ENCODE assay signal across 15 cellular contexts in the genomic region with DNA sequence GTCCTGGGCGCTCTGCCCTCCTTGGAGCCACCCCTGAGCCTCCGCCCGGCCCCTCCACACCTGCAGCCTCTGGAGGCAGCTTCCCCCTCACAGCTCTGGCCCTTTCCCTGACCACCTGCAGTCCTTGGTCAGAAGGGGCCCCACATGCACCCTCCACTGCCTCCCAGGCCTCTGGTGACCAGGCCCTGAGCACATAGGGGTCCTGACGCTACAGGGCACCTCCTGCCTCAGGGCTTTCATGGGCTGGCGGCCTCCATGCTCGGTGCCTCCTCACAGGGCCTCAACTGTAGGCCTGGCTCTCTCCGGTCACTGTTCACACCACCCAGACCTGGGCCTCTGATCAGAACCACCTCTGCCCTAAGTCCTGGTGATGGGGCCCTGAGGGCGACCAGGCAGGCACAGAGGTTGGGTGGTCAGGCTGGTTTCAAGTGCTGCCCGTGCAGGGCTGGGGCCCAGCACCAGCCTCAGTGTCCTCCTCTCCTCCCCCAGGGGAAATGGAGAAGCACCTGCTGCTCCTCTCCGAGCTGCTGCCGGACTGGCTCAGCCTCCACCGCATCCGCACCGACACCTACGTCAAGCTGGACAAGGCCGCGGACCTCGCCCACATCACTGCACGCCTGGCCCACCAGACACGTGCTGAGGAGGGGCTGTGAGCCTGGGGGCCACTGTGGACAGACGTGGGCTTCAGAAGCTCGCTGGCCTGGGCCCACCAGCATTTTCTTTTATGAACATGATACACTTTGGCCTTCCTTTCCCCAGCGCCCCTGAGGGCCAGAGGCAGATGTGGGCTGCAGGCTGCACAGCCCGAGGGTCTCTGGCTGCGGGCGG. TPM values are rescaled to one million over a fixed set of nuclear protein-coding genes. Genes with fewer than 3 reads are reported as not detected.
DNase-seq lines count a peak whose midpoint lies in the region; ATAC-seq, FAIRE-seq and TF ChIP-seq lines count a peak whose summit lies in the region.
"Had no signal": no experiment of that assay in that cellular context is flagged by ENCODE, and none has a peak within 500 bp of the region (broad histone marks: within the 10 kb centered on the region; RNA-seq: fewer than 3 reads in every experiment).

No MANE protein-coding gene starts in this region.

- H3K4me1 ChIP-seq in K562 (replicated peaks in 1 of 2; ENCODE audit: control insufficient read depth in 2 of 2, insufficient read depth in 2 of 2, low read length in 2 of 2), result peaks cover 8 to 88% of the 10 kb centered on the region in 2 experiments
- peaks cover 12 to 49% (median 38%) of the 10 kb centered on the region in 9 donors for H3K4me1 ChIP-seq in heart right ventricle

- TF ChIP-seq CTCF in NB4 (IDR thresholded peaks at IDR 0.05; ENCODE audit: low read depth, low read length), result no peak
- no peak for TF ChIP-seq CTCF in K562 (IDR thresholded peaks at IDR 0.05 in 2 of 3, conservative IDR thresholded peaks at IDR 0.05 in 1 of 3; ENCODE audit: insufficient read depth in 2 of 3, low read depth in 1 of 3, low read length in 3 of 3)
- no peak for TF ChIP-seq CTCF in heart right ventricle (IDR thresholded peaks at IDR 0.05)

- H4K20me1 ChIP-seq in K562 (replicated peaks; ENCODE audit: control insufficient read depth, insufficient read depth, low read length), result peaks cover 34% of the 10 kb centered on the region; the same call in 1 of the 2 replicates

- WGBS in K562 (ENCODE audit: insufficient coverage, low coverage, missing lambda C conversion rate), result 89% methylated on average over 18 of the region's 26 CpGs
- 92 to 94% methylated on average over 26 of the region's 26 CpGs for WGBS in heart right ventricle, 2 donors

- TF ChIP-seq EP300 in K562 (IDR thresholded peaks at IDR 0.05; ENCODE audit: low read length), result no peak

- H2AFZ ChIP-seq in K562 (ENCODE audit: low read depth, low read length), result no peak overlapping the region

- FAIRE-seq in K562 (lab: Jason Lieb, UNC), result no peak
- FAIRE-seq: astrocyte, colon had no signal

- no peak for TF ChIP-seq POLR2A in NB4 (IDR thresholded peaks at IDR 0.05; ENCODE audit: extremely low read depth, insufficient read length)
- peak; percentile 55 for TF ChIP-seq POLR2A in K562 (conservative IDR thresholded peaks at IDR 0.05)

- H3K36me3 ChIP-seq in K562 (ENCODE audit: control insufficient read depth, insufficient read depth, low read length) (peaks cover 69% of the 10 kb centered on the region; the same call in 2 of the 3 replicates), heart right ventricle (peaks cover 0 to 31% (median 0%) of the 10 kb centered on the region in 9 donors)

- CTCF ChIA-PET in K562 (lab: Yijun Ruan, JAX; ENCODE audit: low intra/inter-chr PET ratio), result interaction anchor here (0.6 kb wide), 1 partner anchor 95 kb away, joined by 3 read pairs; no protein-coding TSS in a partner anchor

- peak overlapping the region in 1 of 2 experiments; percentile 98; a peak in 2 of 4 replicates for H3K9ac ChIP-seq in K562 (ENCODE audit: insufficient read depth in 1 of 2, low read depth in 2 of 2, low read length in 2 of 2)

- no peaks in the 10 kb centered on the region; a peak in 1 of 5 replicates for H3K27me3 ChIP-seq in K562 (ENCODE audit: control insufficient read depth in 2 of 2, insufficient read depth in 2 of 2, low read length in 2 of 2)
- H3K27me3 ChIP-seq in heart right ventricle, result no peaks in the 10 kb centered on the region
- H3K27me3 ChIP-seq: SJSA1 had no signal

- no peaks in the 10 kb centered on the region for H3K9me1 ChIP-seq in K562 (ENCODE audit: control insufficient read depth, insufficient read depth, low read length)

- H3K79me2 ChIP-seq in K562 (ENCODE audit: control insufficient read depth, insufficient read depth, low read length), result peaks cover 80% of the 10 kb centered on the region

- H3K4me2 ChIP-seq in K562 (ENCODE audit: insufficient read depth, low read length), result no peak overlapping the region

- no peaks in the 10 kb centered on the region for H3K9me3 ChIP-seq in K562 (replicated peaks; ENCODE audit: control insufficient read depth, insufficient read depth, low read depth, low read length)
- H3K9me3 ChIP-seq in heart right ventricle, result no peaks in the 10 kb centered on the region
- H3K9me3 ChIP-seq: gastroesophageal sphincter, SJSA1 had no signal

- no peak for ATAC-seq in K562
- ATAC-seq in heart right ventricle, result no peak
- no peak for ATAC-seq in HG03135 (IDR thresholded peaks at IDR 0.05; ENCODE audit: unreplicated experiment)
- ATAC-seq: gastroesophageal sphincter, sciatic nerve had no signal

- no peak for TF ChIP-seq RAD21 in K562 (CRISPR knock-in tag; conservative IDR thresholded peaks at IDR 0.05 in 1 of 2, IDR thresholded peaks at IDR 0.05 in 1 of 2)

- in situ Hi-C loops in K562 (cut with MboI), result no loop called here

- H3K4me3 ChIP-seq in NB4 (ENCODE audit: low read depth, low read length) (no peak overlapping the region), K562 (no peak overlapping the region), heart right ventricle (no peak overlapping the region)
- H3K4me3 ChIP-seq: gastroesophageal sphincter, SJSA1 had no signal

- no TSS peak for BruUV-seq in K562 (replicated peaks; lab: Mats Ljungman, UMichigan)

- POLR2A ChIA-PET in K562 (lab: Yijun Ruan, JAX), result interaction anchor here (0.5 to 6.1 kb wide), 8 partner anchors 10 to 402 kb away, joined by 3 to 47 read pairs (median 4); a partner anchor contains a TSS

- H3K27ac ChIP-seq in K562 (ENCODE audit: extremely low read depth, low read depth, low read length), result no peak overlapping the region; the same call in 2 of the 3 replicates
- no peak overlapping the region for H3K27ac ChIP-seq in heart right ventricle
- H3K27ac ChIP-seq: gastroesophageal sphincter, SJSA1 had no signal

- intact Hi-C loops in K562 (cut with micrococcal nuclease) (loop anchor here (10.0 kb wide), 1 partner anchor 757 kb away; a partner anchor contains a TSS), heart right ventricle (cut with DNase I) (no loop called here)

- peak; percentile 43 for DNase-seq in stimulated activated CD4-positive, alpha-beta T cell treated with anti-CD3 and anti-CD28 coated beads, Interleukin-15, amount 100 ng/mL, for 24 hours
- DNase-seq in stimulated activated CD4-positive, alpha-beta T cell treated with anti-CD3 and anti-CD28 coated beads, Interleukin-4, amount 100 ng/mL, for 1 hour, result no peak
- DNase-seq in NB4 (ENCODE audit: low read depth) (peak; percentile 55), K562 (ENCODE audit: extremely low read depth in 1 of 4, low spot score in 3 of 4) (no peak), heart right ventricle (no peak), NCI-H1930 (lab: John Stamatoyannopoulos, UW) (no peak)
- DNase-seq: Kasumi-1, NCI-H1694, NCI-H446 treated with DMSO at 0.1 percent for 48 hours had no signal

RNA-seq across cellular contexts. Expression of a gene that starts 3.9 kb away (rescaled TPM):
- total RNA-seq in K562 (2011; cell fraction: chromatin; rRNA removed; ENCODE audit: low replicate concordance), result 35.4 and 135 TPM in 2 replicates
- 138 and 183 TPM in 2 replicates for total RNA-seq in K562 (2011; cell fraction: nucleolus; rRNA removed)
- total RNA-seq in K562 (2011; cell fraction: nucleoplasm; rRNA removed), result 82.7 and 89.3 TPM in 2 replicates
- 409 and 555 TPM in 2 replicates for total RNA-seq in K562 (2014; rRNA removed)
- total RNA-seq in K562 (2014; rRNA removed; fragmentation: Illumina TruSeq; extraction: Trizol), result 86.2 and 129 TPM in 2 replicates
- 213 and 224 TPM in 2 replicates for total RNA-seq in K562 (2015; rRNA removed; fragmentation: Illumina TruSeq; extraction: Trizol)
- 340 and 359 TPM in 2 replicates for total RNA-seq in K562 (2021)
- polyA plus RNA-seq in K562 (2011; rRNA removed), result 146 and 234 TPM in 2 replicates
- polyA plus RNA-seq in K562 (2011; cell fraction: cytosol; rRNA removed), result 130 and 287 TPM in 2 replicates
- polyA plus RNA-seq in K562 (2011; cell fraction: nucleus; rRNA removed), result 161 and 192 TPM in 2 replicates
- polyA plus RNA-seq in K562 (2012), result 290 and 337 TPM in 2 replicates
- polyA plus RNA-seq in K562 (2014; fragmentation: Illumina TruSeq; extraction: Trizol), result 94.4 and 200 TPM in 2 replicates
- 100 to 1,000 TPM in 1 of 2 experiments, 10 to 100 TPM in 1; 41.7 to 116 TPM for polyA plus RNA-seq in K562 (2014; fragmentation: Nextera tagmentation; extraction: Ambion mirVana)
- 354 and 422 TPM in 2 replicates for polyA plus RNA-seq in K562 (2014; rRNA removed)
- polyA minus RNA-seq in K562 (2011; rRNA and poly(A)+ RNA removed), result 17.6 and 29.0 TPM in 2 replicates
- 127 and 142 TPM in 2 replicates for polyA minus RNA-seq in K562 (2011; cell fraction: cytosol; rRNA and poly(A)+ RNA removed)
- 49.9 and 62.3 TPM in 2 replicates for polyA minus RNA-seq in K562 (2011; cell fraction: nucleus; rRNA and poly(A)+ RNA removed)
- 10 to 100 TPM; 20.8 to 58.0 (median 35.4) TPM for total RNA-seq in heart right ventricle
- polyA plus RNA-seq in heart right ventricle, result 100 to 1,000 TPM in 1 of 2 donors, 10 to 100 TPM in 1; 68.4 to 166 TPM

RNA-seq across cellular contexts. Expression of a gene that starts 4.3 kb away (rescaled TPM):
- 14.1 and 55.6 TPM in 2 replicates for total RNA-seq in K562 (2011; cell fraction: chromatin; rRNA removed; ENCODE audit: low replicate concordance)
- total RNA-seq in K562 (2011; cell fraction: nucleolus; rRNA removed), result 67.5 and 87.8 TPM in 2 replicates
- 29.4 and 38.8 TPM in 2 replicates for total RNA-seq in K562 (2011; cell fraction: nucleoplasm; rRNA removed)
- 114 and 119 TPM in 2 replicates for total RNA-seq in K562 (2014; rRNA removed)
- 3.4 and 4.4 TPM in 2 replicates for total RNA-seq in K562 (2014; rRNA removed; fragmentation: Illumina TruSeq; extraction: Trizol)
- 14.4 and 17.9 TPM in 2 replicates for total RNA-seq in K562 (2015; rRNA removed; fragmentation: Illumina TruSeq; extraction: Trizol)
- total RNA-seq in K562 (2021), result 173 and 178 TPM in 2 replicates
- polyA plus RNA-seq in K562 (2011; rRNA removed), result 14.2 and 29.4 TPM in 2 replicates
- 48.5 and 101 TPM in 2 replicates for polyA plus RNA-seq in K562 (2011; cell fraction: cytosol; rRNA removed)
- polyA plus RNA-seq in K562 (2011; cell fraction: nucleus; rRNA removed), result 38.4 and 58.3 TPM in 2 replicates
- polyA plus RNA-seq in K562 (2012), result 68.4 and 200 TPM in 2 replicates
- 9.3 and 47.1 TPM in 2 replicates for polyA plus RNA-seq in K562 (2014; fragmentation: Illumina TruSeq; extraction: Trizol)
- 1 to 10 TPM in 1 of 2 experiments, under 1 TPM in 1; 0.92 to 1.6 TPM for polyA plus RNA-seq in K562 (2014; fragmentation: Nextera tagmentation; extraction: Ambion mirVana)
- 53.6 and 65.8 TPM in 2 replicates for polyA plus RNA-seq in K562 (2014; rRNA removed)
- 9.8 and 10.4 TPM in 2 replicates for polyA minus RNA-seq in K562 (2011; rRNA and poly(A)+ RNA removed)
- 102 and 178 TPM in 2 replicates for polyA minus RNA-seq in K562 (2011; cell fraction: cytosol; rRNA and poly(A)+ RNA removed)
- 25.2 and 25.9 TPM in 2 replicates for polyA minus RNA-seq in K562 (2011; cell fraction: nucleus; rRNA and poly(A)+ RNA removed)
- total RNA-seq in heart right ventricle, result 1 to 10 TPM in 4 of 10 donors, under 1 TPM in 6; 0.21 to 2.6 (median 0.58) TPM
- under 1 TPM; 0.15 to 0.22 TPM for polyA plus RNA-seq in heart right ventricle

RNA-seq across cellular contexts. Expression of a gene that starts 22.8 kb away (rescaled TPM):
- 759 and 2,233 TPM in 2 replicates for total RNA-seq in K562 (2011; cell fraction: chromatin; rRNA removed; ENCODE audit: low replicate concordance)
- 1,565 and 1,591 TPM in 2 replicates for total RNA-seq in K562 (2011; cell fraction: nucleolus; rRNA removed)
- 1,027 and 1,219 TPM in 2 replicates for total RNA-seq in K562 (2011; cell fraction: nucleoplasm; rRNA removed)
- total RNA-seq in K562 (2014; rRNA removed), result 213 and 305 TPM in 2 replicates
- 44.5 and 45.2 TPM in 2 replicates for total RNA-seq in K562 (2014; rRNA removed; fragmentation: Illumina TruSeq; extraction: Trizol)
- total RNA-seq in K562 (2015; rRNA removed; fragmentation: Illumina TruSeq; extraction: Trizol), result 97.9 and 113 TPM in 2 replicates
- total RNA-seq in K562 (2021), result 354 and 432 TPM in 2 replicates
- polyA plus RNA-seq in K562 (2011; rRNA removed), result 131 and 170 TPM in 2 replicates
- 143 and 281 TPM in 2 replicates for polyA plus RNA-seq in K562 (2011; cell fraction: cytosol; rRNA removed)
- polyA plus RNA-seq in K562 (2011; cell fraction: nucleus; rRNA removed), result 1,334 and 2,777 TPM in 2 replicates
- 266 and 440 TPM in 2 replicates for polyA plus RNA-seq in K562 (2012)
- 146 and 201 TPM in 2 replicates for polyA plus RNA-seq in K562 (2014; fragmentation: Illumina TruSeq; extraction: Trizol)
- polyA plus RNA-seq in K562 (2014; fragmentation: Nextera tagmentation; extraction: Ambion mirVana), result 1 to 10 TPM; 3.6 to 9.6 TPM
- polyA plus RNA-seq in K562 (2014; rRNA removed), result 319 and 383 TPM in 2 replicates
- 56.6 and 97.2 TPM in 2 replicates for polyA minus RNA-seq in K562 (2011; rRNA and poly(A)+ RNA removed)
- polyA minus RNA-seq in K562 (2011; cell fraction: cytosol; rRNA and poly(A)+ RNA removed), result 155 and 200 TPM in 2 replicates
- 321 and 450 TPM in 2 replicates for polyA minus RNA-seq in K562 (2011; cell fraction: nucleus; rRNA and poly(A)+ RNA removed)
- total RNA-seq in heart right ventricle, result 10 to 100 TPM; 12.3 to 38.0 (median 16.4) TPM
- 10 to 100 TPM; 51.3 to 78.2 TPM for polyA plus RNA-seq in heart right ventricle

RNA-seq across cellular contexts. Expression of a gene that starts 48.9 kb away (rescaled TPM):
- 69.8 and 180 TPM in 2 replicates for total RNA-seq in K562 (2011; cell fraction: chromatin; rRNA removed; ENCODE audit: low replicate concordance)
- total RNA-seq in K562 (2011; cell fraction: nucleolus; rRNA removed), result 70.5 and 71.6 TPM in 2 replicates
- total RNA-seq in K562 (2011; cell fraction: nucleoplasm; rRNA removed), result 50.8 and 56.2 TPM in 2 replicates
- total RNA-seq in K562 (2014; rRNA removed), result 3.4 and 5.4 TPM in 2 replicates
- 2.4 and 4.1 TPM in 2 replicates for total RNA-seq in K562 (2014; rRNA removed; fragmentation: Illumina TruSeq; extraction: Trizol)
- 5.6 and 5.9 TPM in 2 replicates for total RNA-seq in K562 (2015; rRNA removed; fragmentation: Illumina TruSeq; extraction: Trizol)
- total RNA-seq in K562 (2021), result 12.3 and 13.2 TPM in 2 replicates
- polyA plus RNA-seq in K562 (2011; rRNA removed), result 3.9 and 4.3 TPM in 2 replicates
- polyA plus RNA-seq in K562 (2011; cell fraction: cytosol; rRNA removed), result 3.9 and 9.1 TPM in 2 replicates
- polyA plus RNA-seq in K562 (2011; cell fraction: nucleus; rRNA removed), result 20.2 and 34.5 TPM in 2 replicates
- 11.1 and 16.0 TPM in 2 replicates for polyA plus RNA-seq in K562 (2012)
- polyA plus RNA-seq in K562 (2014; fragmentation: Illumina TruSeq; extraction: Trizol), result 6.0 and 7.0 TPM in 2 replicates
- polyA plus RNA-seq in K562 (2014; fragmentation: Nextera tagmentation; extraction: Ambion mirVana), result under 1 TPM; 0.38 to 0.63 TPM
- 6.7 and 8.6 TPM in 2 replicates for polyA plus RNA-seq in K562 (2014; rRNA removed)
- polyA minus RNA-seq in K562 (2011; rRNA and poly(A)+ RNA removed), result 1.9 and 3.7 TPM in 2 replicates
- 3.2 and 3.3 TPM in 2 replicates for polyA minus RNA-seq in K562 (2011; cell fraction: cytosol; rRNA and poly(A)+ RNA removed)
- 7.0 and 7.8 TPM in 2 replicates for polyA minus RNA-seq in K562 (2011; cell fraction: nucleus; rRNA and poly(A)+ RNA removed)
- total RNA-seq in heart right ventricle, result 10 to 100 TPM; 11.5 to 18.7 (median 13.8) TPM
- polyA plus RNA-seq in heart right ventricle, result 10 to 100 TPM; 13.3 to 17.6 TPM

RNA-seq across cellular contexts. Expression of a gene that starts 49.1 kb away (rescaled TPM):
- 43.1 and 83.7 TPM in 2 replicates for total RNA-seq in K562 (2011; cell fraction: chromatin; rRNA removed; ENCODE audit: low replicate concordance)
- 64.3 and 69.7 TPM in 2 replicates for total RNA-seq in K562 (2011; cell fraction: nucleolus; rRNA removed)
- total RNA-seq in K562 (2011; cell fraction: nucleoplasm; rRNA removed), result 53.0 and 53.7 TPM in 2 replicates
- total RNA-seq in K562 (2014; rRNA removed) (60.4 and 77.5 TPM in 2 replicates), K562 (2014; rRNA removed; fragmentation: Illumina TruSeq; extraction: Trizol) (92.6 and 126 TPM in 2 replicates), K562 (2015; rRNA removed; fragmentation: Illumina TruSeq; extraction: Trizol) (61.1 and 69.1 TPM in 2 replicates), K562 (2021) (89.1 and 92.6 TPM in 2 replicates), heart right ventricle (10 to 100 TPM; 44.5 to 58.0 (median 50.9) TPM)
- polyA plus RNA-seq in K562 (2011; rRNA removed) (124 and 163 TPM in 2 replicates), K562 (2014; fragmentation: Illumina TruSeq; extraction: Trizol) (97.5 and 104 TPM in 2 replicates), K562 (2014; fragmentation: Nextera tagmentation; extraction: Ambion mirVana) (100 to 1,000 TPM; 345 to 398 TPM), K562 (2014; rRNA removed) (92.4 and 99.1 TPM in 2 replicates), heart right ventricle (10 to 100 TPM; 37.5 to 63.3 TPM)
- 94.2 and 150 TPM in 2 replicates for polyA plus RNA-seq in K562 (2011; cell fraction: cytosol; rRNA removed)
- polyA plus RNA-seq in K562 (2011; cell fraction: nucleus; rRNA removed), result 96.2 and 120 TPM in 2 replicates
- polyA plus RNA-seq in K562 (2012), result 69.9 and 168 TPM in 2 replicates
- 28.3 and 55.3 TPM in 2 replicates for polyA minus RNA-seq in K562 (2011; rRNA and poly(A)+ RNA removed)
- polyA minus RNA-seq in K562 (2011; cell fraction: cytosol; rRNA and poly(A)+ RNA removed), result 24.9 and 30.9 TPM in 2 replicates
- polyA minus RNA-seq in K562 (2011; cell fraction: nucleus; rRNA and poly(A)+ RNA removed), result 30.4 and 33.3 TPM in 2 replicates

Comparison
In these comparisons a context has a peak if more than half of its experiments do, and no peak if none do; other contexts are left out.
1. DNase-seq: peak in stimulated activated CD4-positive, alpha-beta T cell treated with anti-CD3 and anti-CD28 coated beads, Interleukin-15, amount 100 ng/mL, for 24 hours (single experiment) and NB4 (single experiment); none in stimulated activated CD4-positive, alpha-beta T cell treated with anti-CD3 and anti-CD28 coated beads, Interleukin-4, amount 100 ng/mL, for 1 hour (single experiment), K562 (0 of 4), heart right ventricle (0 of 2) and NCI-H1930 (0 of 2).